Comparison of ENCODE assay signal across 9 cellular contexts in genomic region chr20:52105573-52106422, GRCh38.
DNase-seq lines count a peak whose midpoint lies in the region; ATAC-seq, FAIRE-seq and TF ChIP-seq lines count a peak whose summit lies in the region.
"Had no signal": no experiment of that assay in that cellular context is flagged by ENCODE, and none has a peak within 500 bp of the region (broad histone marks: within the 10 kb centered on the region; RNA-seq: fewer than 3 reads in every experiment).

No MANE protein-coding gene starts in this region.

- H2AFZ ChIP-seq in GM12878 (ENCODE audit: control insufficient read depth, low read depth, low read length) = no peak overlapping the region

- no peaks in the 10 kb centered on the region for H3K79me2 ChIP-seq in GM12878 (ENCODE audit: control insufficient read depth, insufficient read depth, low read length)

- peak overlapping the region in 1 of 2 donors; percentile 33 for H3K27ac Mint-ChIP-seq in stimulated activated naive CD8-positive, alpha-beta T cell treated with anti-CD3 and anti-CD28 coated beads, Interleukin-15, amount 100 ng/mL, for 72 hours
- H3K27ac Mint-ChIP-seq: T-helper 1 cell treated with Interleukin-12 subunit alpha and Interleukin-12 subunit beta and Interleukin-4 antibody, amounts not matched to agents 30 μg/mL and 1 μg/mL, for 36 hours had no signal

- POLR2A ChIA-PET in GM12878 (lab: Charles Lee) = no interaction called here

- RAD21 ChIA-PET in GM12878 (lab: Charles Lee; ENCODE audit: unreplicated experiment) = no interaction called here

- H3K9me3 ChIP-seq in GM12878 (replicated peaks; ENCODE audit: control insufficient read depth, insufficient read depth, low read length) (no peaks in the 10 kb centered on the region), kidney (ENCODE audit: control insufficient read depth in 1 of 2, low read length in 2 of 2) (no peaks in the 10 kb centered on the region)

- peaks cover 45% of the 10 kb centered on the region for H3K27me3 Mint-ChIP-seq in stimulated activated naive CD8-positive, alpha-beta T cell treated with anti-CD3 and anti-CD28 coated beads, Interleukin-15, amount 100 ng/mL, for 72 hours

- no peak for TF ChIP-seq RAD21 in GM12878 (IDR thresholded peaks at IDR 0.05; ENCODE audit: insufficient read depth, low read depth, low read length)

- CTCF ChIA-PET in GM12878 (lab: Yijun Ruan, JAX) = no interaction called here

- H3K27ac ChIP-seq in GM12878 (ENCODE audit: control insufficient read depth, insufficient read depth) (no peak overlapping the region), kidney (ENCODE audit: low read depth in 2 of 2, low read length in 2 of 2) (no peak overlapping the region)

- no peaks in the 10 kb centered on the region for H3K9me3 Mint-ChIP-seq in stimulated activated naive CD8-positive, alpha-beta T cell treated with anti-CD3 and anti-CD28 coated beads, Interleukin-15, amount 100 ng/mL, for 72 hours
- H3K9me3 Mint-ChIP-seq: T-helper 1 cell treated with Interleukin-12 subunit alpha and Interleukin-12 subunit beta and Interleukin-4 antibody, amounts not matched to agents 30 μg/mL and 1 μg/mL, for 36 hours had no signal

- FAIRE-seq in GM12878 (lab: Jason Lieb, UNC) = no peak
- FAIRE-seq in kidney (lab: Jason Lieb, UNC) = no peak

- H3K4me3 Mint-ChIP-seq in stimulated activated naive CD8-positive, alpha-beta T cell treated with anti-CD3 and anti-CD28 coated beads, Interleukin-15, amount 100 ng/mL, for 72 hours = peak overlapping the region; percentile 64 to 85
- H3K4me3 Mint-ChIP-seq: T-helper 1 cell treated with Interleukin-12 subunit alpha and Interleukin-12 subunit beta and Interleukin-4 antibody, amounts not matched to agents 30 μg/mL and 1 μg/mL, for 36 hours had no signal

- TF ChIP-seq POLR2A in GM12878 (IDR thresholded peaks at IDR 0.05; ENCODE audit: low read depth, low read length) = no peak

- ATAC-seq in GM12878 = no peak
- ATAC-seq in stimulated activated naive CD8-positive, alpha-beta T cell treated with anti-CD3 and anti-CD28 coated beads, Interleukin-15, amount 100 ng/mL, for 72 hours = peak; percentile 72
- no peak for ATAC-seq in GM18867 (IDR thresholded peaks at IDR 0.05; ENCODE audit: unreplicated experiment)

- H3K4me1 ChIP-seq in GM12878 (ENCODE audit: control insufficient read depth, insufficient read depth, low read length) = peaks cover 8% of the 10 kb centered on the region; the same call in 1 of the 2 replicates
- H3K4me1 ChIP-seq in kidney (ENCODE audit: control insufficient read depth in 1 of 2, insufficient read depth in 1 of 2, low read depth in 1 of 2, low read length in 2 of 2) = peaks cover 0 to 5% of the 10 kb centered on the region in 2 donors

- no peaks in the 10 kb centered on the region for H4K20me1 ChIP-seq in GM12878 (ENCODE audit: control insufficient read depth, insufficient read depth)

- H3K36me3 ChIP-seq in GM12878 (ENCODE audit: control insufficient read depth in 2 of 2, insufficient read depth in 2 of 2, low read length in 1 of 2) (no peaks in the 10 kb centered on the region), kidney (ENCODE audit: control insufficient read depth in 1 of 2, insufficient read depth in 2 of 2, low read length in 2 of 2) (no peaks in the 10 kb centered on the region)

- H3K9ac ChIP-seq in GM12878 (ENCODE audit: control insufficient read depth, insufficient read depth, low read length) (no peak overlapping the region), kidney (ENCODE audit: low read length in 2 of 2) (no peak overlapping the region)

- 0 out of 2 replicates have a peak overlapping the region, but pooled peaks have one; percentile 34 for H3K4me3 ChIP-seq in GM12878
- H3K4me3 ChIP-seq in kidney (ENCODE audit: low read length in 2 of 2) = peak overlapping the region; percentile 51 to 60

- peaks cover 2 to 6% of the 10 kb centered on the region in 2 experiments; a peak in 3 of 4 replicates for H3K27me3 ChIP-seq in GM12878 (replicated peaks in 1 of 2; ENCODE audit: control insufficient read depth in 2 of 2, insufficient read depth in 2 of 2, low read length in 1 of 2)

- DNase-seq in activated CD4-positive, alpha-beta T cell treated with anti-CD3 and anti-CD28 coated beads for 48 hours = peak; percentile 63
- DNase-seq in activated CD4-positive, alpha-beta T cell treated with anti-CD3 and anti-CD28 coated beads for 4 hours = no peak
- DNase-seq in GM12878 (ENCODE audit: low read depth, low spot score) (no peak), kidney (no peak), NCI-H2196 (lab: John Stamatoyannopoulos, UW; ENCODE audit: unreplicated experiment) (no peak), GDM1 (lab: John Stamatoyannopoulos, UW) (no peak)
- peak; percentile 10 to 36 for DNase-seq in stimulated activated naive CD8-positive, alpha-beta T cell treated with anti-CD3 and anti-CD28 coated beads, Interleukin-15, amount 100 ng/mL, for 72 hours

- TF ChIP-seq CTCF in GM12878 (IDR thresholded peaks at IDR 0.05 in 2 of 3, conservative IDR thresholded peaks at IDR 0.05 in 1 of 3; ENCODE audit: control insufficient read depth in 2 of 3, extremely low read depth in 1 of 3, insufficient read depth in 1 of 3, low read depth in 3 of 3, low read length in 3 of 3) (0 out of 6 replicates have a peak, but pooled peaks of 1 of the 3 experiments have one; percentile 8), kidney (IDR thresholded peaks at IDR 0.05; ENCODE audit: borderline replicate concordance, extremely low read depth, insufficient read depth) (no peak)

- in situ Hi-C loops in GM12878 (cut with MboI) = no loop called here

- peak overlapping the region; percentile 55 for H3K4me2 ChIP-seq in GM12878 (ENCODE audit: control insufficient read depth, insufficient read depth)

- intact Hi-C loops in GM12878 (cut with micrococcal nuclease; ENCODE audit: unreplicated experiment) (no loop called here), kidney (cut with DNase I) (no loop called here)

- H3K4me1 Mint-ChIP-seq in stimulated activated naive CD8-positive, alpha-beta T cell treated with anti-CD3 and anti-CD28 coated beads, Interleukin-15, amount 100 ng/mL, for 72 hours = peaks cover 23% of the 10 kb centered on the region

- no TSS peak for BruUV-seq in GM12878 (replicated peaks; lab: Mats Ljungman, UMichigan)

- SMC1A ChIA-PET in GM12878 (lab: Charles Lee; ENCODE audit: uncharacterized antibody, unreplicated experiment) = no interaction called here

- WGBS in GM12878 (ENCODE audit: insufficient coverage, insufficient replicate concordance, low lambda C conversion rate, missing lambda C conversion rate) = 27% methylated on average over 39 of the region's 39 CpGs

- TF ChIP-seq EP300 in GM12878 (IDR thresholded peaks at IDR 0.05; ENCODE audit: borderline replicate concordance in 1 of 2, control insufficient read depth in 1 of 2, low read depth in 2 of 2, low read length in 2 of 2) = no peak

TF ChIP-seq in GM12878, 131 proteins besides CTCF, POLR2A, EP300 and RAD21:
- TF ChIP-seq HSF1 (IDR thresholded peaks at IDR 0.05; ENCODE audit: low read depth, low read length) = no peak

Comparison
In these comparisons a context has a peak if more than half of its experiments do, and no peak if none do; other contexts are left out.
1. DNase-seq: peak in activated CD4-positive, alpha-beta T cell treated with anti-CD3 and anti-CD28 coated beads for 48 hours (single experiment) and stimulated activated naive CD8-positive, alpha-beta T cell treated with anti-CD3 and anti-CD28 coated beads, Interleukin-15, amount 100 ng/mL, for 72 hours (2 of 2); none in activated CD4-positive, alpha-beta T cell treated with anti-CD3 and anti-CD28 coated beads for 4 hours (0 of 2), GM12878 (single experiment), kidney (single experiment), NCI-H2196 (single experiment) and GDM1 (single experiment).